In genomic region chr17:72802726-72803125, GRCh38 we compare ENCODE assay signal across 32 cellular contexts.
A peak's percentile ranks its signal among the peaks of the same experiment; 100 is the strongest.
DNase-seq lines count a peak whose midpoint lies in the region; ATAC-seq, FAIRE-seq and TF ChIP-seq lines count a peak whose summit lies in the region.
"Had no signal": no experiment of that assay in that cellular context is flagged by ENCODE, and none has a peak within 500 bp of the region (broad histone marks: within the 10 kb centered on the region; RNA-seq: fewer than 3 reads in every experiment).

No MANE protein-coding gene starts in this region.

- H4K20me1 ChIP-seq in HepG2 (ENCODE audit: insufficient read depth, low read length): no peaks in the 10 kb centered on the region
- H4K20me1 ChIP-seq: BLaER1; BLaER1 treated with 17β-estradiol and CSF1 and Interleukin-3, amounts not matched to agents 10 nM and 100 nM had no signal

- no peak overlapping the region for H3K9ac ChIP-seq in HepG2 (ENCODE audit: insufficient read depth, low read depth, low read length)
- H3K9ac ChIP-seq: BLaER1; BLaER1 treated with 17β-estradiol and CSF1 and Interleukin-3, amounts not matched to agents 10 nM and 100 nM had no signal

- H2AFZ ChIP-seq in HepG2 (ENCODE audit: low read length): no peak overlapping the region

- H3K27me3 ChIP-seq in HepG2 (ENCODE audit: control insufficient read depth in 1 of 2, insufficient read depth in 2 of 2, low read length in 2 of 2) (no peaks in the 10 kb centered on the region), right lobe of liver (no peaks in the 10 kb centered on the region)
- H3K27me3 ChIP-seq: BE2C; BLaER1; BLaER1 treated with 17β-estradiol and CSF1 and Interleukin-3, amounts not matched to agents 10 nM and 100 nM had no signal

- POLR2A ChIA-PET in HepG2 (lab: Yijun Ruan, JAX): no interaction called here
- POLR2A ChIA-PET in A549 (lab: Yijun Ruan, JAX): no interaction called here

- TF ChIP-seq RAD21 in HepG2 (CRISPR knock-in tag; IDR thresholded peaks at IDR 0.05): no peak
- TF ChIP-seq RAD21 in A549 (conservative IDR thresholded peaks at IDR 0.05 in 1 of 2, IDR thresholded peaks at IDR 0.05 in 1 of 2): no peak

- no peaks in the 10 kb centered on the region for H3K79me2 ChIP-seq in HepG2 (ENCODE audit: insufficient read depth, low read length)

- intact Hi-C loops in left cardiac atrium (cut with DNase I): loop anchor here in 1 of 2 donors (10.0 kb wide), 1 partner anchor 62 kb away; no protein-coding TSS in a partner anchor
- intact Hi-C loops in Right ventricle myocardium inferior (cut with DNase I): no loop called here
- intact Hi-C loops in HepG2 (cut with micrococcal nuclease; ENCODE audit: unreplicated experiment): no loop called here
- intact Hi-C loops in right lobe of liver (cut with DNase I): no loop called here

- H3K27ac ChIP-seq in HepG2 (ENCODE audit: extremely low read length, insufficient read depth, low read length) (no peak overlapping the region), right lobe of liver (no peak overlapping the region), A549 (no peak overlapping the region)
- H3K27ac ChIP-seq: 22Rv1; BLaER1; BLaER1 treated with 17β-estradiol and CSF1 and Interleukin-3, amounts not matched to agents 10 nM and 100 nM; C4-2B had no signal

- TF ChIP-seq EP300 in HepG2 (IDR thresholded peaks at IDR 0.05; ENCODE audit: low read depth in 2 of 2, low read length in 2 of 2) (no peak), HepG2 (CRISPR knock-in tag; IDR thresholded peaks at IDR 0.05; ENCODE audit: borderline replicate concordance) (no peak), A549 (IDR thresholded peaks at IDR 0.05) (no peak)

- H3K4me1 ChIP-seq in HepG2 (ENCODE audit: insufficient read depth, low read length) (no peaks in the 10 kb centered on the region), right lobe of liver (no peaks in the 10 kb centered on the region), A549 (no peaks in the 10 kb centered on the region)
- H3K4me1 ChIP-seq: BE2C, Caco-2 had no signal

- H3K9me3 ChIP-seq in HepG2 (ENCODE audit: low read length) (peaks cover 19% of the 10 kb centered on the region), right lobe of liver (no peaks in the 10 kb centered on the region), A549 (peaks cover 13% of the 10 kb centered on the region)

- no peak overlapping the region for H3K4me3 ChIP-seq in HepG2 (replicated peaks in 1 of 3; ENCODE audit: insufficient read depth in 1 of 3, low read depth in 2 of 3, low read length in 3 of 3)
- no peak overlapping the region for H3K4me3 ChIP-seq in right lobe of liver
- no peak overlapping the region for H3K4me3 ChIP-seq in A549
- H3K4me3 ChIP-seq: BLaER1; BLaER1 treated with 17β-estradiol and CSF1 and Interleukin-3, amounts not matched to agents 10 nM and 100 nM had no signal

- WGBS in HepG2 (ENCODE audit: low lambda C conversion rate): 60% methylated on average over 8 of the region's 8 CpGs
- 92% methylated on average over 4 of the region's 8 CpGs for WGBS in right lobe of liver (ENCODE audit: insufficient coverage, low coverage, low lambda C conversion rate, missing lambda C conversion rate)
- WGBS in A549 (ENCODE audit: missing lambda C conversion rate): 71% methylated on average over 8 of the region's 8 CpGs

- no peak for TF ChIP-seq CTCF in HepG2 (CRISPR knock-in tag; IDR thresholded peaks at IDR 0.05)
- no peak for TF ChIP-seq CTCF in right lobe of liver (IDR thresholded peaks at IDR 0.05)
- no peak for TF ChIP-seq CTCF in A549 (IDR thresholded peaks at IDR 0.05)

- no peak for FAIRE-seq in HepG2 (lab: Jason Lieb, UNC)
- no peak for FAIRE-seq in A549 (lab: Jason Lieb, UNC)
- FAIRE-seq: A204.1, D721Med had no signal

- CTCF ChIA-PET in HepG2 (lab: Yijun Ruan, JAX; ENCODE audit: low intra/inter-chr PET ratio, low total read pairs) (no interaction called here), A549 (lab: Yijun Ruan, JAX) (interaction anchor here (1.0 kb wide), 1 partner anchor 389 kb away, joined by 3 read pairs; no protein-coding TSS in a partner anchor)

- BruUV-seq in HepG2 (replicated peaks; lab: Mats Ljungman, UMichigan): no TSS peak

- in situ Hi-C loops in HepG2 (cut with HindIII; ENCODE audit: extremely low pct_ligation_motif_present, low pct_unique_long_range_greater_than_20kb): no loop called here

- ATAC-seq in left cardiac atrium (no peak), Right ventricle myocardium inferior (no peak), HepG2 (peak; percentile 62), right lobe of liver (no peak), A549 (peak; percentile 44 to 64; a peak in 4 of 6 replicates)
- ATAC-seq: CD8-positive, alpha-beta T cell had no signal

- H3K4me2 ChIP-seq in HepG2 (ENCODE audit: low read depth, low read length) (no peak overlapping the region), A549 (no peak overlapping the region)
- H3K4me2 ChIP-seq: BLaER1; BLaER1 treated with 17β-estradiol and CSF1 and Interleukin-3, amounts not matched to agents 10 nM and 100 nM had no signal

- H3K36me3 ChIP-seq in HepG2 (replicated peaks in 1 of 2; ENCODE audit: control insufficient read depth in 1 of 2, insufficient read depth in 2 of 2, low read length in 2 of 2) (no peaks in the 10 kb centered on the region), right lobe of liver (no peaks in the 10 kb centered on the region)
- H3K36me3 ChIP-seq: BE2C had no signal

- DNase-seq in left cardiac atrium (peak; percentile 24), Right ventricle myocardium inferior (ENCODE audit: missing footprints) (no peak), HepG2 (ENCODE audit: low spot score) (no peak), right lobe of liver (no peak), A549 (ENCODE audit: low read depth in 1 of 2, low spot score in 1 of 2) (no peak), mesenteric fat pad (ENCODE audit: low spot score) (no peak)
- DNase-seq: 8988T; ACHN; AML-193; BE2C; C1 segment of cervical spinal cord; Caco-2; Calu3; CD4-positive, alpha-beta memory T cell; CD4-positive, alpha-beta T cell; CD4-positive, CD25-positive, alpha-beta regulatory T cell; CD8-positive, alpha-beta memory T cell; CD8-positive, alpha-beta T cell; COR-L47; DMS 273 treated with DMSO at 0.1 percent for 48 hours; DMS153; DMS53; DMS79; DMS79 treated with DMSO at 0.1 percent for 48 hours; DND-41; EL had no signal

- TF ChIP-seq POLR2A in HepG2 (IDR thresholded peaks at IDR 0.05; ENCODE audit: insufficient read depth in 1 of 2, low read depth in 2 of 2, low read length in 2 of 2): no peak
- TF ChIP-seq POLR2A in right lobe of liver (IDR thresholded peaks at IDR 0.05): no peak
- TF ChIP-seq POLR2A in A549 (IDR thresholded peaks at IDR 0.05; ENCODE audit: low read length): no peak

TF ChIP-seq in HepG2, 621 proteins besides CTCF, POLR2A, EP300 and RAD21:
- TF ChIP-seq ZNF562 (CRISPR knock-in tag; IDR thresholded peaks at IDR 0.05; ENCODE audit: borderline replicate concordance) (no peak), BCLAF1 (IDR thresholded peaks at IDR 0.05) (no peak)

TF ChIP-seq in A549, 52 proteins besides CTCF, POLR2A, EP300 and RAD21:
- TF ChIP-seq ZNF302 (CRISPR knock-in tag; IDR thresholded peaks at IDR 0.05): no peak
- TF ChIP-seq ESRRA (IDR thresholded peaks at IDR 0.05; ENCODE audit: borderline replicate concordance, low read length): no peak
- no peak for TF ChIP-seq CHD4 (IDR thresholded peaks at IDR 0.05; ENCODE audit: borderline replicate concordance)
- TF ChIP-seq HOXA7 (CRISPR knock-in tag; IDR thresholded peaks at IDR 0.05): no peak
- no peak for TF ChIP-seq RARB (CRISPR knock-in tag; IDR thresholded peaks at IDR 0.05)
- no peak for TF ChIP-seq BCL3 (IDR thresholded peaks at IDR 0.05)
- TF ChIP-seq BHLHE40 (IDR thresholded peaks at IDR 0.05; ENCODE audit: low read depth, low read length): no peak
- TF ChIP-seq CEBPB (IDR thresholded peaks at IDR 0.05): no peak
- no peak for TF ChIP-seq CHD2 (IDR thresholded peaks at IDR 0.05; ENCODE audit: low read length, partially characterized antibody)
- TF ChIP-seq PBX3 (IDR thresholded peaks at IDR 0.05): no peak
- no peak for TF ChIP-seq MAX (IDR thresholded peaks at IDR 0.05)
- no peak for TF ChIP-seq EHMT2 (IDR thresholded peaks at IDR 0.05; ENCODE audit: low read depth)

Comparison
In these comparisons a context has a peak if more than half of its experiments do, and no peak if none do; other contexts are left out.
1. ATAC-seq: peak in HepG2 (single experiment) and A549 (2 of 2); none in left cardiac atrium (0 of 2), Right ventricle myocardium inferior (single experiment) and right lobe of liver (0 of 4).